ENCODE assay signal across 28 cellular contexts in the genomic region with DNA sequence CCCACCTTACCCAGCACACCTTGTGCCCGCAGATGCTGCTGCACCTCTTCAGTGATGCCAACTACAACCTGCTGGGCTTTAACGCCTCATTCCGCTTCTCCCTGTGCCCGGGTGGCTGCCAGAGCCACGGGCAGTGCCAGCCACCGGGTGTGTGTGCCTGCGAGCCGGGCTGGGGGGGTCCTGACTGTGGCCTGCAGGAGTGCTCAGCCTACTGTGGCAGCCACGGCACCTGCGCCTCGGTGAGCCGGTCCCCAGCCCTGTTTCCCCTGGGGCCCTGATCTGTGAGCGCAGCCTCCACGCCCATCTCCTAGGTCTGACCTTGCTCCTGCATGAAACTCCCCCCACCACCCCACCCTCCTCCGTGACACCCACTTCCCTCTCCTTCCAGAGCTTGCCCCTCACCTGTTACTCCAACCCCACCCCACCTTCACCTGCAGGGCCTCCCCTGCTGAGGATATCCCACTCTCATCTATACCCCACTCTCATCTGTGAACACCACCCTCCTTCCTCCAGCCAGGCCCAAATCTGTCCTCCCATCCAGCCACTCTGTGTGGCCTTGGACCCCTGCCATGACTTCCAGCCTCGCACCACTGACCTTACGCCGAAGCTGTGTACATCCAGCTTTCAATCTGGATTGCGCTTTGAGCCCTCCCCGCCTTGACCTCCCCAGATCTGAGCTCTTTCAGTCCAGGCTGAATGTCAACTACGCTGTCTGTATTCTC. TPM values are rescaled to one million over a fixed set of nuclear protein-coding genes. Genes with fewer than 3 reads are reported as not detected.
"Had no signal": no experiment of that assay in that cellular context is flagged by ENCODE, and none has a peak within 500 bp of the region (broad histone marks: within the 10 kb centered on the region; RNA-seq: fewer than 3 reads in every experiment).

No MANE protein-coding gene starts in this region.

- H3K36me3 ChIP-seq: right lobe of liver had no signal

- H3K36me3 Mint-ChIP-seq: naive B cell had no signal

- H3K27me3 Mint-ChIP-seq: activated CD8-positive, alpha-beta T cell treated with anti-CD3 and anti-CD28 coated beads for 36 hours; activated T-helper 17 cell treated with anti-CD3 and anti-CD28 coated beads, Interleukin-2, amount 50 U/mL, for 72 hours; central memory CD8-positive, alpha-beta T cell; dendritic cell treated with granulocyte-macrophage colony-stimulating factor and Interleukin-4, amounts not matched to agents 40 ng/mL and 50 ng/mL, for 4 days; naive B cell had no signal

- H3K27ac Mint-ChIP-seq: activated CD8-positive, alpha-beta T cell treated with anti-CD3 and anti-CD28 coated beads for 36 hours; activated T-helper 17 cell treated with anti-CD3 and anti-CD28 coated beads, Interleukin-2, amount 50 U/mL, for 72 hours; dendritic cell treated with granulocyte-macrophage colony-stimulating factor and Interleukin-4, amounts not matched to agents 40 ng/mL and 50 ng/mL, for 4 days; mesothelial cell of epicardium had no signal

- H3K4me1 Mint-ChIP-seq: activated T-helper 17 cell treated with anti-CD3 and anti-CD28 coated beads, Interleukin-2, amount 50 U/mL, for 72 hours had no signal

- H3K4me1 ChIP-seq: right lobe of liver, suprapubic skin had no signal

- H3K4me3 Mint-ChIP-seq: activated CD8-positive, alpha-beta T cell treated with anti-CD3 and anti-CD28 coated beads for 36 hours; activated T-cell treated with anti-CD3 and anti-CD28 coated beads, Interleukin-2, amount 50 U/mL, for 4 hours; activated T-helper 17 cell treated with anti-CD3 and anti-CD28 coated beads, Interleukin-2, amount 50 U/mL, for 72 hours; central memory CD8-positive, alpha-beta T cell; dendritic cell treated with granulocyte-macrophage colony-stimulating factor and Interleukin-4, amounts not matched to agents 40 ng/mL and 50 ng/mL, for 4 days; mesothelial cell of epicardium had no signal

- DNase-seq: activated CD4-positive, alpha-beta T cell treated with anti-CD3 and anti-CD28 coated beads, Interleukin-2, amount 50 U/mL, for 1 hour; activated CD8-positive, alpha-beta T cell treated with anti-CD3 and anti-CD28 coated beads for 36 hours; activated gamma-delta T cell treated with Interleukin-2 at 50 U/mL for 16 hours; activated naive CD4-positive, alpha-beta T cell treated with anti-CD3 and anti-CD28 coated beads, Interleukin-2, amount 50 U/mL, for 16 hours; activated T-cell treated with anti-CD3 and anti-CD28 coated beads, Interleukin-2, amount 50 U/mL, for 4 hours; anterior cingulate cortex; effector CD4-positive, alpha-beta T cell; esophagus squamous epithelium; islet precursor cell; left ventricle myocardium inferior; naive B cell; right lobe of liver; stimulated activated CD4-positive, alpha-beta T cell treated with anti-CD3 and anti-CD28 coated beads, Interleukin-12 subunit alpha, Interleukin-12 subunit beta, amount 100 ng/mL, for 4 hours; stimulated activated CD4-positive, alpha-beta T cell treated with anti-CD3 and anti-CD28 coated beads, Interleukin-4, amount 100 ng/mL, for 1 hour; T-helper 2 cell had no signal

- H3K9me3 ChIP-seq: esophagus squamous epithelium, left ventricle myocardium inferior, right lobe of liver, suprapubic skin, tibial nerve had no signal

- H3K9me3 Mint-ChIP-seq: activated CD8-positive, alpha-beta T cell treated with anti-CD3 and anti-CD28 coated beads for 36 hours; activated T-cell treated with anti-CD3 and anti-CD28 coated beads, Interleukin-2, amount 50 U/mL, for 4 hours; activated T-helper 17 cell treated with anti-CD3 and anti-CD28 coated beads, Interleukin-2, amount 50 U/mL, for 72 hours; central memory CD8-positive, alpha-beta T cell; dendritic cell treated with granulocyte-macrophage colony-stimulating factor and Interleukin-4, amounts not matched to agents 40 ng/mL and 50 ng/mL, for 4 days; mesothelial cell of epicardium; naive B cell had no signal

- H3K27ac ChIP-seq: esophagus squamous epithelium, left ventricle myocardium inferior, right lobe of liver, skin epidermis, suprapubic skin had no signal

- ATAC-seq: activated CD8-positive, alpha-beta T cell treated with anti-CD3 and anti-CD28 coated beads for 36 hours; activated T-cell treated with anti-CD3 and anti-CD28 coated beads, Interleukin-2, amount 50 U/mL, for 4 hours; activated T-helper 17 cell treated with anti-CD3 and anti-CD28 coated beads, Interleukin-2, amount 50 U/mL, for 72 hours had no signal

- H3K27me3 ChIP-seq: esophagus squamous epithelium, right lobe of liver, suprapubic skin, tibial nerve had no signal

- H3K4me3 ChIP-seq: esophagus squamous epithelium, left ventricle myocardium inferior, lung, right lobe of liver, skin epidermis, suprapubic skin, tibial nerve had no signal

RNA-seq across cellular contexts. Expression of gene TMEM145, which starts 21.0 kb away (rescaled TPM):
- total RNA-seq: activated T-cell treated with anti-CD3 and anti-CD28 coated beads, Interleukin-2, amount 50 U/mL, for 4 hours; esophagus squamous epithelium; renal cortical epithelial cell had no signal

RNA-seq across cellular contexts. Expression of gene PRR19, which starts 32.2 kb away (rescaled TPM):
- total RNA-seq: bronchial epithelial cell, left ventricle myocardium inferior had no signal

RNA-seq across cellular contexts. Expression of gene CNFN, which starts 56.0 kb away (rescaled TPM):
- total RNA-seq: activated CD8-positive, alpha-beta T cell treated with anti-CD3 and anti-CD28 coated beads for 36 hours; activated T-cell treated with anti-CD3 and anti-CD28 coated beads, Interleukin-2, amount 50 U/mL, for 4 hours; bronchial epithelial cell; frontal cortex; omental fat pad; renal cortical epithelial cell; right lobe of liver had no signal
- polyA plus RNA-seq: neural cell had no signal
